ENCODE assay signal across 9 cellular contexts in the genomic region with DNA sequence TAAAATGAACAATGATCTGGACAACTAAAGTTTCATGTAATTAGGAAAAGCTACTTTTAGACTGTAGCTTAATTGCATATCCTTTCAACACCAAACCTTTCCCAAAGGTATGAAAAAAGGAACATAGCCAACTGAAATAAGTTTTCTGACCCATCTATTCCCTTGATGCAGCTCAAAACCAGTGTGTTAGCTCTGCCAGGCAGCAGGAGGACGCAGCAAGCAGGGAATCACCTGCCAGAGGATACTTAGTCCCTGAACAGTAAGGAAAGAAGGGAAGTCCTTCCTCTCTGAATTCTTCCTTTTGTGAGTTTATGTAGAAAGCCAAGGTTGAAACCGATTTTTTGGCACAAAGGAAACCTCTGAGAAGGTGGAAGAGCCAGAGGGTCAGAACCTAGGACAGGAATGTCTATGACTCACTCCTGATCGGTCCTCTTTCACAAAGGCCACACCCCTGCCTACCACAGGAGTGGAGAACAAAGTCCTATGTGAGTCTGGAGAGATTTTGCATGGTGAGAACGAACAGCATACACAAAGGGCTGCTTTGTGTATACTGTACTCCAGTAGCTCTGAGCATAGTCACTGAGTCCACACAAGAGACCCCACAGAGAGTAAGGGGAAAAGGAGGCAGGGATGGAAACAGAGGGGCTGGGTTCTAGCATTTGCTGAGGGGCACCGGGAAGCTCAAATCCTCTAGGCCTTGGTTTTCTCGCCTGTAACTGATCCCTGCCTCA.
DNase-seq lines count a peak whose midpoint lies in the region; ATAC-seq and TF ChIP-seq lines count a peak whose summit lies in the region.
"Had no signal": no experiment of that assay in that cellular context is flagged by ENCODE, and none has a peak within 500 bp of the region (broad histone marks: within the 10 kb centered on the region; RNA-seq: fewer than 3 reads in every experiment).

No MANE protein-coding gene starts in this region.

- no peaks in the 10 kb centered on the region for H3K9me3 ChIP-seq in mammary epithelial cell (replicated peaks; ENCODE audit: insufficient read depth, low read length)

- peaks cover 10% of the 10 kb centered on the region for H3K36me3 ChIP-seq in mammary epithelial cell (ENCODE audit: insufficient read depth, low read length)

- no peaks in the 10 kb centered on the region for H4K20me1 ChIP-seq in mammary epithelial cell (ENCODE audit: insufficient read depth, low read length)

- H3K27me3 Mint-ChIP-seq in mesothelial cell of epicardium (ENCODE audit: low read depth), result peaks cover 27% of the 10 kb centered on the region

- H3K9me3 Mint-ChIP-seq in mesothelial cell of epicardium, result no peaks in the 10 kb centered on the region

- H3K27ac ChIP-seq in mammary epithelial cell (ENCODE audit: insufficient read depth, low read depth, low read length), result peak overlapping the region; percentile 99
- H3K27ac ChIP-seq: parathyroid adenoma had no signal

- WGBS in mammary epithelial cell (ENCODE audit: low coverage, missing lambda C conversion rate), result 3% methylated on average over 6 of the region's 6 CpGs

- peaks cover 42% of the 10 kb centered on the region for H3K4me1 Mint-ChIP-seq in mesothelial cell of epicardium

- H3K9ac ChIP-seq in mammary epithelial cell (ENCODE audit: insufficient read depth, low read length), result peak overlapping the region; percentile 92
- H3K9ac ChIP-seq: parathyroid adenoma had no signal

- CTCF ChIA-PET in mammary epithelial cell (lab: Charles Lee; ENCODE audit: low non-redundant PET), result interaction anchor here (0.7 kb wide), 1 partner anchor 300 kb away, joined by 3 read pairs; no protein-coding TSS in a partner anchor

- H3K4me3 ChIP-seq in mammary epithelial cell (replicated peaks in 1 of 3; ENCODE audit: insufficient read depth in 1 of 3, low read depth in 2 of 3, low read length in 3 of 3), result peak overlapping the region in 2 of 3 experiments; percentile 9 to 25

- H3K79me2 ChIP-seq in mammary epithelial cell (ENCODE audit: insufficient read depth, low read length), result peaks cover 11% of the 10 kb centered on the region
- H3K79me2 ChIP-seq: parathyroid adenoma had no signal

- peak in 1 of 2 donors; percentile 11 for TF ChIP-seq CTCF in mammary epithelial cell (conservative IDR thresholded peaks at IDR 0.05 in 1 of 2, IDR thresholded peaks at IDR 0.05 in 1 of 2; ENCODE audit: extremely low read depth in 1 of 2, insufficient read depth in 1 of 2, low read depth in 1 of 2, low read length in 2 of 2)
- no peak for TF ChIP-seq CTCF in mesothelial cell of epicardium (IDR thresholded peaks at IDR 0.05; ENCODE audit: unreplicated experiment)

- peak overlapping the region; percentile 28 for H2AFZ ChIP-seq in mammary epithelial cell (ENCODE audit: low read depth, low read length)
- H2AFZ ChIP-seq: parathyroid adenoma had no signal

- H3K36me3 Mint-ChIP-seq in mesothelial cell of epicardium, result no peaks in the 10 kb centered on the region

- intact Hi-C loops in mammary epithelial cell (cut with micrococcal nuclease), result no loop called here

- no peaks in the 10 kb centered on the region for H3K27me3 ChIP-seq in mammary epithelial cell (ENCODE audit: insufficient read depth, low read length)

- peaks cover 82% of the 10 kb centered on the region for H3K4me1 ChIP-seq in mammary epithelial cell (ENCODE audit: insufficient read depth, low read length)
- H3K4me1 ChIP-seq: parathyroid adenoma had no signal

- no peak for ATAC-seq in HG02588 (IDR thresholded peaks at IDR 0.05; ENCODE audit: unreplicated experiment)

- dilution Hi-C loops in mammary epithelial cell (cut with HindIII; ENCODE audit: low sequenced_read_pairs), result loop anchor here (5.0 kb wide), 1 partner anchor 81 kb away; no protein-coding TSS in a partner anchor

- in situ Hi-C loops in mammary epithelial cell (cut with MboI; ENCODE audit: low sequenced_read_pairs in 2 of 2), result loop anchor here in 1 of 2 donors (5.0 to 10.0 kb wide), 2 partner anchors 141 to 249 kb away; no protein-coding TSS in a partner anchor

- peak overlapping the region; percentile 81 for H3K4me2 ChIP-seq in mammary epithelial cell (ENCODE audit: insufficient read depth, low read depth, low read length)

- BruUV-seq in mammary epithelial cell (replicated peaks; lab: Mats Ljungman, UMichigan), result no TSS peak

- H3K27ac Mint-ChIP-seq in mesothelial cell of epicardium, result peak overlapping the region; percentile 5

- DNase-seq in COLO829 (ENCODE audit: low spot score) (peak; percentile 97), M059J (ENCODE audit: low read depth) (peak; percentile 95), mammary epithelial cell (peak; percentile 97), mesothelial cell of epicardium (ENCODE audit: low spot score in 2 of 2, unreplicated experiment in 2 of 2) (no peak), NCI-H1694 treated with DMSO at 0.1 percent for 48 hours (lab: John Stamatoyannopoulos, UW) (no peak), NCI-H2107 treated with DMSO at 0.1 percent for 48 hours (lab: John Stamatoyannopoulos, UW; ENCODE audit: unreplicated experiment) (no peak)
- DNase-seq in stimulated activated CD4-positive, alpha-beta T cell treated with anti-CD3 and anti-CD28 coated beads, Interleukin-4, amount 100 ng/mL, for 1 hour, result no peak

- no peak overlapping the region for H3K4me3 Mint-ChIP-seq in mesothelial cell of epicardium

Comparison
In these comparisons a context has a peak if more than half of its experiments do, and no peak if none do; other contexts are left out.
1. DNase-seq: peak in COLO829 (single experiment), M059J (single experiment) and mammary epithelial cell (single experiment); none in mesothelial cell of epicardium (0 of 2), stimulated activated CD4-positive, alpha-beta T cell treated with anti-CD3 and anti-CD28 coated beads, Interleukin-4, amount 100 ng/mL, for 1 hour (single experiment), NCI-H1694 treated with DMSO at 0.1 percent for 48 hours (single experiment) and NCI-H2107 treated with DMSO at 0.1 percent for 48 hours (single experiment).